ENCODE assay signal across 14 cellular contexts in genomic region chr9:124343533-124344290, GRCh38.
DNase-seq lines count a peak whose midpoint lies in the region; ATAC-seq and TF ChIP-seq lines count a peak whose summit lies in the region.
"Had no signal": no experiment of that assay in that cellular context is flagged by ENCODE, and none has a peak within 500 bp of the region (broad histone marks: within the 10 kb centered on the region; RNA-seq: fewer than 3 reads in every experiment).

No MANE protein-coding gene starts in this region.

- ATAC-seq in right lobe of liver, result no peak
- ATAC-seq in stimulated activated naive B cell treated with anti-CD40 and anti-IgM and Interleukin-4, amounts not matched to agents 10 μg/mL and 1 μg/mL and 100 μg/mL, for 72 hours (replicated peaks), result no peak
- ATAC-seq in GM19351 (IDR thresholded peaks at IDR 0.05; ENCODE audit: unreplicated experiment), result no peak
- no peak for ATAC-seq in HG02938 (IDR thresholded peaks at IDR 0.05; ENCODE audit: unreplicated experiment)
- ATAC-seq: natural killer cell treated with Interleukin-12 subunit alpha and Interleukin-12 subunit beta and Interleukin-15 and Interleukin-18, amount 100 ng/mL, for 72 hours had no signal

- H3K9me3 ChIP-seq in HUES64 (ENCODE audit: insufficient read depth, low read depth, low read length) (no peaks in the 10 kb centered on the region), adrenal gland (replicated peaks in 1 of 3) (no peaks in the 10 kb centered on the region), right lobe of liver (no peaks in the 10 kb centered on the region)

- intact Hi-C loops in adrenal gland (cut with DNase I) (no loop called here), right lobe of liver (cut with DNase I) (no loop called here), lower leg skin (cut with DNase I; ENCODE audit: low total_unique reads) (no loop called here)

- DNase-seq in adrenal gland (no peak), right lobe of liver (peak in 2 of 3 donors; percentile 23 to 47), NCI-H2196 (lab: John Stamatoyannopoulos, UW; ENCODE audit: unreplicated experiment) (no peak), lower leg skin (ENCODE audit: low spot score in 2 of 2) (no peak)
- no peak for DNase-seq in stimulated activated naive B cell treated with anti-CD40 and anti-IgM and Interleukin-4, amounts not matched to agents 10 μg/mL and 1 μg/mL and 100 μg/mL, for 72 hours
- DNase-seq: activated CD4-positive, alpha-beta T cell treated with anti-CD3 and anti-CD28 coated beads, Interleukin-2, amount 50 U/mL, for 48 hours; MV-4-11; NCI-H748 treated with DMSO at 0.1 percent for 48 hours; stimulated activated CD4-positive, alpha-beta T cell treated with anti-CD3 and anti-CD28 coated beads, Interleukin-4, amount 100 ng/mL, for 24 hours had no signal

- peaks cover 0 to 5% of the 10 kb centered on the region in 2 donors for H3K4me1 Mint-ChIP-seq in stimulated activated naive B cell treated with anti-CD40 and anti-IgM and Interleukin-4, amounts not matched to agents 10 μg/mL and 1 μg/mL and 100 μg/mL, for 72 hours
- H3K4me1 Mint-ChIP-seq: activated naive CD4-positive, alpha-beta T cell treated with anti-CD3 and anti-CD28 coated beads, Interleukin-2, amount 50 U/mL, for 24 hours had no signal

- H3K4me3 Mint-ChIP-seq in stimulated activated naive B cell treated with anti-CD40 and anti-IgM and Interleukin-4, amounts not matched to agents 10 μg/mL and 1 μg/mL and 100 μg/mL, for 72 hours, result no peak overlapping the region
- H3K4me3 Mint-ChIP-seq: activated naive CD4-positive, alpha-beta T cell treated with anti-CD3 and anti-CD28 coated beads, Interleukin-2, amount 50 U/mL, for 24 hours; natural killer cell treated with Interleukin-12 subunit alpha and Interleukin-12 subunit beta and Interleukin-15 and Interleukin-18, amount 100 ng/mL, for 72 hours had no signal

- no peaks in the 10 kb centered on the region for H3K27me3 ChIP-seq in HUES64 (ENCODE audit: insufficient read depth, low read length)
- H3K27me3 ChIP-seq in adrenal gland, result no peaks in the 10 kb centered on the region
- H3K27me3 ChIP-seq in right lobe of liver, result no peaks in the 10 kb centered on the region

- TF ChIP-seq POLR2A in adrenal gland (IDR thresholded peaks at IDR 0.05), result no peak
- no peak for TF ChIP-seq POLR2A in right lobe of liver (IDR thresholded peaks at IDR 0.05)
- no peak for TF ChIP-seq POLR2A in lower leg skin (IDR thresholded peaks at IDR 0.05)

- H3K4me1 ChIP-seq in HUES64 (ENCODE audit: insufficient read depth, low read length) (peaks cover 12% of the 10 kb centered on the region; the same call in 1 of the 2 replicates), adrenal gland (replicated peaks in 1 of 2) (peaks cover 0 to 11% of the 10 kb centered on the region in 2 donors), right lobe of liver (no peaks in the 10 kb centered on the region)

- TF ChIP-seq CTCF in adrenal gland (IDR thresholded peaks at IDR 0.05) (no peak), right lobe of liver (IDR thresholded peaks at IDR 0.05) (no peak), lower leg skin (IDR thresholded peaks at IDR 0.05) (no peak)

- peaks cover 41 to 60% of the 10 kb centered on the region in 2 donors for H3K36me3 Mint-ChIP-seq in stimulated activated naive B cell treated with anti-CD40 and anti-IgM and Interleukin-4, amounts not matched to agents 10 μg/mL and 1 μg/mL and 100 μg/mL, for 72 hours
- H3K36me3 Mint-ChIP-seq: natural killer cell treated with Interleukin-12 subunit alpha and Interleukin-12 subunit beta and Interleukin-15 and Interleukin-18, amount 100 ng/mL, for 72 hours had no signal

- WGBS in HUES64, result 84% methylated on average over 23 of the region's 23 CpGs
- WGBS in adrenal gland, 4 donors, result 76 to 94% (median 86%) methylated on average over 13 to 23 of the region's 23 CpGs
- WGBS in right lobe of liver (ENCODE audit: insufficient coverage, low coverage, low lambda C conversion rate, missing lambda C conversion rate), result 79% methylated on average over 6 of the region's 23 CpGs
- WGBS in lower leg skin, 2 donors, result 76 to 78% methylated on average over 21 to 23 of the region's 23 CpGs

- no peaks in the 10 kb centered on the region for H3K27me3 Mint-ChIP-seq in stimulated activated naive B cell treated with anti-CD40 and anti-IgM and Interleukin-4, amounts not matched to agents 10 μg/mL and 1 μg/mL and 100 μg/mL, for 72 hours
- H3K27me3 Mint-ChIP-seq: activated naive CD4-positive, alpha-beta T cell treated with anti-CD3 and anti-CD28 coated beads, Interleukin-2, amount 50 U/mL, for 24 hours; natural killer cell treated with Interleukin-12 subunit alpha and Interleukin-12 subunit beta and Interleukin-15 and Interleukin-18, amount 100 ng/mL, for 72 hours had no signal

- H3K27ac ChIP-seq in HUES64 (ENCODE audit: low read depth, low read length), result no peak overlapping the region; the same call in 1 of the 2 replicates
- H3K27ac ChIP-seq in adrenal gland, result peak overlapping the region in 3 of 5 donors; percentile 15 to 61 (median 61)
- H3K27ac ChIP-seq in right lobe of liver, result no peak overlapping the region

- H3K4me3 ChIP-seq in HUES64 (ENCODE audit: low read length) (no peak overlapping the region), adrenal gland (peak overlapping the region in 1 of 4 donors; percentile 12), right lobe of liver (no peak overlapping the region), lower leg skin (ENCODE audit: low read depth, poor library complexity, severe bottlenecking) (no peak overlapping the region)

- peaks cover 14% of the 10 kb centered on the region for H3K36me3 ChIP-seq in HUES64 (ENCODE audit: insufficient read depth, low read length)
- H3K36me3 ChIP-seq in adrenal gland (replicated peaks in 1 of 2), result peaks cover 0 to 20% of the 10 kb centered on the region in 2 donors
- peaks cover 0 to 44% (median 19%) of the 10 kb centered on the region in 4 donors for H3K36me3 ChIP-seq in right lobe of liver

- peak overlapping the region; percentile 46; the same call in 1 of the 2 replicates for H3K9ac ChIP-seq in HUES64 (ENCODE audit: low read depth, low read length)

- peak overlapping the region; percentile 37 for H3K27ac Mint-ChIP-seq in stimulated activated naive B cell treated with anti-CD40 and anti-IgM and Interleukin-4, amounts not matched to agents 10 μg/mL and 1 μg/mL and 100 μg/mL, for 72 hours
- H3K27ac Mint-ChIP-seq: activated naive CD4-positive, alpha-beta T cell treated with anti-CD3 and anti-CD28 coated beads, Interleukin-2, amount 50 U/mL, for 24 hours; natural killer cell treated with Interleukin-12 subunit alpha and Interleukin-12 subunit beta and Interleukin-15 and Interleukin-18, amount 100 ng/mL, for 72 hours had no signal

- H3K9me3 Mint-ChIP-seq in stimulated activated naive B cell treated with anti-CD40 and anti-IgM and Interleukin-4, amounts not matched to agents 10 μg/mL and 1 μg/mL and 100 μg/mL, for 72 hours, result no peaks in the 10 kb centered on the region
- H3K9me3 Mint-ChIP-seq: activated naive CD4-positive, alpha-beta T cell treated with anti-CD3 and anti-CD28 coated beads, Interleukin-2, amount 50 U/mL, for 24 hours; natural killer cell treated with Interleukin-12 subunit alpha and Interleukin-12 subunit beta and Interleukin-15 and Interleukin-18, amount 100 ng/mL, for 72 hours had no signal

Comparison
In these comparisons a context has a peak if more than half of its experiments do, and no peak if none do; other contexts are left out.
1. H3K27ac ChIP-seq: peak in adrenal gland (3 of 5); none in HUES64 (single experiment) and right lobe of liver (0 of 3).
2. DNase-seq: peak in right lobe of liver (2 of 3); none in adrenal gland (0 of 7), stimulated activated naive B cell treated with anti-CD40 and anti-IgM and Interleukin-4, amounts not matched to agents 10 μg/mL and 1 μg/mL and 100 μg/mL, for 72 hours (single experiment), NCI-H2196 (single experiment) and lower leg skin (0 of 2).